ENCODE assay signal across 21 cellular contexts in genomic region chr3:65915477-65915876, GRCh38.
"Had no signal": no experiment of that assay in that cellular context is flagged by ENCODE, and none has a peak within 500 bp of the region (broad histone marks: within the 10 kb centered on the region; RNA-seq: fewer than 3 reads in every experiment).

No MANE protein-coding gene starts in this region.

- H2AFZ ChIP-seq: hepatocyte had no signal

- H3K36me3 ChIP-seq: esophagus muscularis mucosa, gastroesophageal sphincter, right atrium auricular region, sigmoid colon, thoracic aorta had no signal

- H3K27me3 ChIP-seq: dorsolateral prefrontal cortex, esophagus muscularis mucosa, gastroesophageal sphincter, hepatocyte, right atrium auricular region, sigmoid colon had no signal

- DNase-seq: dorsolateral prefrontal cortex; effector CD8-positive, alpha-beta T cell; head of caudate nucleus; mammary epithelial cell; naive thymus-derived CD8-positive, alpha-beta T cell; posterior cingulate gyrus; sigmoid colon; stimulated activated CD4-positive, alpha-beta T cell treated with anti-CD3 and anti-CD28 coated beads, Interleukin-2, amount 100 ng/mL, for 24 hours; stimulated activated CD4-positive, alpha-beta T cell treated with anti-CD3 and anti-CD28 coated beads, Interleukin-4, amount 100 ng/mL, for 4 hours; stimulated activated naive B cell treated with anti-CD40 and anti-IgM and Interleukin-4, amounts not matched to agents 10 μg/mL and 1 μg/mL and 100 μg/mL, for 72 hours; stimulated activated naive CD8-positive, alpha-beta T cell treated with anti-CD3 and anti-CD28 coated beads, Interleukin-15, amount 100 ng/mL, for 72 hours had no signal

- H3K4me1 ChIP-seq: gastroesophageal sphincter, right atrium auricular region, sigmoid colon had no signal

- H3K4me2 ChIP-seq: hepatocyte had no signal

- H3K9me3 ChIP-seq: esophagus muscularis mucosa, gastroesophageal sphincter, sigmoid colon had no signal

- H3K27ac ChIP-seq: coronary artery, dorsolateral prefrontal cortex, epithelial cell of prostate, esophagus muscularis mucosa, gastroesophageal sphincter, hepatocyte, right atrium auricular region, sigmoid colon, skin epidermis, thoracic aorta had no signal

- ATAC-seq: gastroesophageal sphincter; naive thymus-derived CD8-positive, alpha-beta T cell; stimulated activated naive B cell treated with anti-CD40 and anti-IgM and Interleukin-4, amounts not matched to agents 10 μg/mL and 1 μg/mL and 100 μg/mL, for 72 hours; stimulated activated naive CD8-positive, alpha-beta T cell treated with anti-CD3 and anti-CD28 coated beads, Interleukin-15, amount 100 ng/mL, for 72 hours had no signal

- H3K4me3 ChIP-seq: coronary artery, dorsolateral prefrontal cortex, esophagus muscularis mucosa, gastroesophageal sphincter, hepatocyte, right atrium auricular region, sigmoid colon, skin epidermis, thoracic aorta had no signal

- FAIRE-seq: endometrium, urothelium cell line had no signal
